In the genomic region with DNA sequence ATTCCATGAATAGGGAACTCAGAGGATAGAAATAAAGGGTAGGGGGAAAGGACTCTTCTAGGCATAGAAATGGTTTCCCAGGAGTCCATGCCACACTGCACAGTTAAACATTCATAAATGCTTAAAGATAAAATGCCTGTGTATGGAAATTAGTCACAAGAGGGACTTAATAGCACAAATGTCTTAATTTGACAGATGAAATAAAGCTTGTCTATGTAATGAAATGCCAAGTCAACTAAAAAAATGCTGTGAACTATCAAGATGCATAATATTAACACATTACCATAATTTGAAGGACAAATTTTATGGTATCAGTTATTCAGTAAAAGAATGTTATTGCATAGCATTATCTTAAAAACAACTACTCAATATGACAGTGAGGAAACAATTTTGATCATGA, we compare ENCODE assay signal across 8 cellular contexts.
"Had no signal": no experiment of that assay in that cellular context is flagged by ENCODE, and none has a peak within 500 bp of the region (broad histone marks: within the 10 kb centered on the region; RNA-seq: fewer than 3 reads in every experiment).

No MANE protein-coding gene starts in this region.

- H3K4me3 ChIP-seq: GM12878 had no signal

- DNase-seq: GDM1, GF-D8 had no signal

- FAIRE-seq: G401.6, GM12878, GM12891, GM12892, GM18507, GM19239 had no signal
